27 cellular contexts compared by ENCODE assay signal in the genomic region with DNA sequence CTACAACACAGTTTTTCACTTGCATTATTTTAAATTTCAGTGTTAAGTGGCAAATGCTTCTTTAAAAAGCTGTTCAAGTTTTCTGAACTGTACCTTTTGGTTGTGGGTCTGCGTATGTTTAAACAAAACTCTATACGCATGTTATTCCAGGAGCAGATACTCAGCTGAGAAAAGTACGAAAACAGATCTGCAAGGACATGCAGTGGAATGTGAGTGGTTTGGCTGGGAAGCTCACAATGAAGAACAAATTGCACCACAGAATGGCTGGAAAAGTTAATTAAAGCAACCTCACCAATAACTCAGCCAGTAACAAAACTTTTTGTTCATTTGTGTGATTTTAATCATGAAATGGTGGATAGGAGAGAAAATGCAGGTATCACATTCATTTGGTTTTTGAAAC. TPM values are rescaled to one million over a fixed set of nuclear protein-coding genes. Genes with fewer than 3 reads are reported as not detected.
DNase-seq lines count a peak whose midpoint lies in the region; ATAC-seq and TF ChIP-seq lines count a peak whose summit lies in the region.
"Had no signal": no experiment of that assay in that cellular context is flagged by ENCODE, and none has a peak within 500 bp of the region (broad histone marks: within the 10 kb centered on the region; RNA-seq: fewer than 3 reads in every experiment).

No MANE protein-coding gene starts in this region.

- H3K27ac ChIP-seq in right atrium auricular region, result no peak overlapping the region
- H3K27ac ChIP-seq: cardiac muscle cell, pancreas had no signal

- H3K27me3 ChIP-seq in right atrium auricular region, result no peaks in the 10 kb centered on the region
- H3K27me3 ChIP-seq: cardiac muscle cell had no signal

- H3K4me3 ChIP-seq in right atrium auricular region (no peak overlapping the region), fibroblast of the aortic adventitia (ENCODE audit: low read depth, low read length) (no peak overlapping the region)
- H3K4me3 ChIP-seq: cardiac muscle cell, GM12878, K562, pancreas had no signal

- TF ChIP-seq CTCF in right atrium auricular region (IDR thresholded peaks at IDR 0.05), result no peak
- TF ChIP-seq CTCF in fibroblast of the aortic adventitia (IDR thresholded peaks at IDR 0.05; ENCODE audit: insufficient read depth, low read length), result no peak

- H3K9me3 ChIP-seq in right atrium auricular region, result no peaks in the 10 kb centered on the region
- H3K9me3 ChIP-seq: pancreas had no signal

- no peaks in the 10 kb centered on the region for H3K4me1 ChIP-seq in right atrium auricular region
- H3K4me1 ChIP-seq: pancreas had no signal

- no peaks in the 10 kb centered on the region for H3K36me3 ChIP-seq in right atrium auricular region
- H3K36me3 ChIP-seq: cardiac muscle cell, pancreas had no signal

- intact Hi-C loops in left ventricle myocardium superior (cut with micrococcal nuclease), result no loop called here

- ATAC-seq in left ventricle myocardium superior (peak; percentile 19), GM21576 (IDR thresholded peaks at IDR 0.05; ENCODE audit: unreplicated experiment) (no peak)
- ATAC-seq: activated CD8-positive, alpha-beta T cell treated with anti-CD3 and anti-CD28 coated beads for 36 hours; GM12878; K562; pancreas; SK-N-SH treated with all-trans-retinoic acid at 6 μM for 48 hours; stimulated activated effector memory CD8-positive, alpha-beta T cell treated with anti-CD3 and anti-CD28 coated beads, Interleukin-12 subunit alpha, Interleukin-12 subunit beta, amount 100 ng/mL, for 72 hours had no signal

- DNase-seq in left ventricle myocardium superior (no peak), right atrium auricular region (ENCODE audit: low spot score) (no peak), fibroblast of the aortic adventitia (ENCODE audit: low read depth) (peak; percentile 56), renal cortical epithelial cell (ENCODE audit: low read depth) (peak; percentile 30), SKM-1 (lab: John Stamatoyannopoulos, UW; ENCODE audit: unreplicated experiment) (no peak), DMS79 (lab: John Stamatoyannopoulos, UW) (no peak), NCI-H2107 treated with DMSO at 0.1 percent for 48 hours (lab: John Stamatoyannopoulos, UW; ENCODE audit: unreplicated experiment) (no peak)
- DNase-seq: 8988T; activated CD4-positive, CD25-positive, alpha-beta regulatory T cell; activated CD8-positive, alpha-beta T cell treated with anti-CD3 and anti-CD28 coated beads for 36 hours; activated gamma-delta T cell treated with Interleukin-2 at 50 U/mL for 16 hours; activated T-cell treated with anti-CD3 and anti-CD28 coated beads for 4 hours; DMS79 treated with DMSO at 0.1 percent for 48 hours; MM.1S; NCI-H1436; NCI-H2171; NCI-H526 treated with DMSO at 0.1 percent for 48 hours; pancreas; stimulated activated CD4-positive, alpha-beta T cell treated with anti-CD3 and anti-CD28 coated beads, Interleukin-1b, Interleukin-23, amount 100 ng/mL, for 48 hours had no signal

RNA-seq across cellular contexts. Expression of a gene that starts 17.6 kb away (rescaled TPM):
- total RNA-seq in left ventricle myocardium superior, result 4.4 TPM
- total RNA-seq in right atrium auricular region, result 1 to 10 TPM; 1.5 to 2.0 TPM
- 7.0 and 7.2 TPM in 2 replicates for total RNA-seq in fibroblast of the aortic adventitia (ENCODE audit: low replicate concordance)
- total RNA-seq in renal cortical epithelial cell, result 0.35 and 1.6 TPM in 2 replicates
- total RNA-seq: activated CD8-positive, alpha-beta T cell treated with anti-CD3 and anti-CD28 coated beads for 36 hours; B cell; GM12878; HT-29 had no signal

Comparison
In these comparisons a context has a peak if more than half of its experiments do, and no peak if none do; other contexts are left out.
1. DNase-seq: peak in fibroblast of the aortic adventitia (single experiment) and renal cortical epithelial cell (single experiment); none in left ventricle myocardium superior (single experiment), right atrium auricular region (single experiment), SKM-1 (single experiment), DMS79 (single experiment) and NCI-H2107 treated with DMSO at 0.1 percent for 48 hours (single experiment).